23 cellular contexts compared by ENCODE assay signal in the genomic region with DNA sequence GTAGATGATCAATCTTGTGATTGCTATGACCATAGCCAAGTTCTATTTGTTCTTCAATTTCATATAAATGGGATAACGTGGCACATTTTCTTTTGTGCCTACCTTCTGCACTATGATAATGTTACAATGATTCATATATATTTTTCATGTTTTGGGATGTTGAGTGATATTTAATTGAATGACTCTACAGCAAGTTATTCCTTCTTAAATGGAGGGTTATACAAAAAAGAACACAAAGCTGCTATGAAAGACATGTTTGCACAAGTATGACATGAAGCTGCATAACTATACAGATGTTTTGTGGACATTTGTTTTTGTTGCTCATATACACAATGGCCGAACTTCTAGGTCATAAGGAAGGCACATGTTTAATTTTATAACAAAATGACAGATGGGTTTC.
"Had no signal": no experiment of that assay in that cellular context is flagged by ENCODE, and none has a peak within 500 bp of the region (broad histone marks: within the 10 kb centered on the region; RNA-seq: fewer than 3 reads in every experiment).

No MANE protein-coding gene starts in this region.

- DNase-seq: dermis blood vessel endothelial cell; dorsolateral prefrontal cortex; effector CD4-positive, alpha-beta T cell; effector memory CD4-positive, alpha-beta T cell; foreskin melanocyte; gastrocnemius medialis; glutamatergic neuron; head of caudate nucleus; heart right ventricle; hippocampal formation; left cardiac atrium; left lung; left ventricle myocardium superior; lower lobe of right lung; mesenchymal stem cell; mucosa of descending colon; naive B cell had no signal

- ATAC-seq: gastrocnemius medialis, heart right ventricle, left cardiac atrium, left lung, left ventricle myocardium superior, lower lobe of right lung, mucosa of descending colon had no signal

- H3K27me3 ChIP-seq: dorsolateral prefrontal cortex, esophagus muscularis mucosa, gastrocnemius medialis, heart right ventricle, left lung had no signal

- H3K4me3 ChIP-seq: coronary artery, dorsolateral prefrontal cortex, esophagus muscularis mucosa, gastrocnemius medialis, heart right ventricle, left lung, lower lobe of right lung, mucosa of descending colon had no signal

- FAIRE-seq: colon, endothelial cell of umbilical vein, islet of Langerhans, keratinocyte had no signal

- H3K4me1 ChIP-seq: esophagus muscularis mucosa, gastrocnemius medialis, heart right ventricle, left lung, lower lobe of right lung had no signal

- H3K27ac ChIP-seq: coronary artery, dorsolateral prefrontal cortex, esophagus muscularis mucosa, gastrocnemius medialis, heart right ventricle, left lung, lower lobe of right lung had no signal
